In the genomic region with DNA sequence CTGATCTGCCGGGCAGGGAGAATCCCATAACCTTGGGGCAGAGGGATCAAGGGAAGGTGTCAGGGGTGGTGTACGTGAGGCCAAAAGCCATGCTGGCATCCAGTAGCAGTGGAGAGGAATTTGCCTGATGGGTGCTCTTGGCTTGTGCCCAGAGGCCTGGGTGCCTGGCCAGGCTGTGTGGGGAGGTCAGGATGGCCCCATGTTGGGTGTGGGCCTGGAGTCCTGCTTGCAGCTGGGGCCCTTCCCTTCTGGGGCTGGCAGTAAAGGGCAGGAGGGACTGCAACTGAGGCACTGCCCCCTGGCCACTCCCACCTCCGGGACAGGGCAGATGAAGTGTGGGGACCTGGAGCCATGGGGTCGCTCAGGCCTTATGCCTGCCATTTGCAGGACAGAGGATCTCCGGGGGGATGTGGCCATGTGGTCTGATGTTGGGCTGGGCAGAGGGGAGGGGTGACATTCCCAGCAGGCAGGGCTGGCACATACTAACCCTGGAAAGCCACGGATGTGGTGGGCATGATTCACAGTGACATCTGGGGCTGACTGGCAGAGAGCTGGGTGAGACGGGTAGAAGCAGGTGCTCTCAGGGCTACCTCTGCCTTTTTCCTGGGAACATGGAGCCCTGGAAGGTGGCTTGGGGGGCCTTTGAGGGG, we compare ENCODE assay signal across 8 cellular contexts. TPM values are rescaled to one million over a fixed set of nuclear protein-coding genes. Genes with fewer than 3 reads are reported as not detected.
A peak's percentile ranks its signal among the peaks of the same experiment; 100 is the strongest.
DNase-seq lines count a peak whose midpoint lies in the region; ATAC-seq, FAIRE-seq and TF ChIP-seq lines count a peak whose summit lies in the region.

No MANE protein-coding gene starts in this region.

- H3K9me3 ChIP-seq in PC-3 (ENCODE audit: low read length) = no peaks in the 10 kb centered on the region

- no TSS peak for BruUV-seq in PC-3 (replicated peaks; lab: Mats Ljungman, UMichigan)

- POLR2A ChIA-PET in PC-3 (lab: Charles Lee; ENCODE audit: unreplicated experiment) = interaction anchor here (0.6 kb wide), 1 partner anchor 36 kb away, joined by 6 read pairs; no protein-coding TSS in a partner anchor
- POLR2A ChIA-PET in activated naive CD8-positive, alpha-beta T cell treated with anti-CD3 and anti-CD28 coated beads, Interleukin-2, amount 10 ng/mL, durations not matched to agents 7 days and 5 days (lab: Charles Lee) = interaction anchor here (0.8 to 10.6 kb wide), 15 partner anchors 8 to 360 kb away, joined by 3 to 187 read pairs (median 5); partner anchors contain the start of genes HEXIM1, HEXIM2, MAP3K14 and NMT1

- peaks cover 56% of the 10 kb centered on the region for H3K4me1 Mint-ChIP-seq in activated naive CD8-positive, alpha-beta T cell treated with anti-CD3 and anti-CD28 coated beads, Interleukin-2, amount 10 ng/mL, durations not matched to agents 7 days and 5 days
- H3K4me1 Mint-ChIP-seq in natural killer cell = peaks cover 80 to 89% of the 10 kb centered on the region in 2 donors

- FAIRE-seq in D721Med (lab: Jason Lieb, UNC) = no peak

- CTCF ChIA-PET in PC-3 (lab: Charles Lee) = interaction anchor here (0.8 to 1.4 kb wide), 2 partner anchors 77 to 90 kb away, joined by 3 to 7 read pairs; partner anchors contain the start of genes ACBD4 and HEXIM1

- H3K27me3 Mint-ChIP-seq in activated naive CD8-positive, alpha-beta T cell treated with anti-CD3 and anti-CD28 coated beads, Interleukin-2, amount 10 ng/mL, durations not matched to agents 7 days and 5 days = no peaks in the 10 kb centered on the region
- no peaks in the 10 kb centered on the region for H3K27me3 Mint-ChIP-seq in natural killer cell (ENCODE audit: low read depth in 2 of 2)

- H3K4me1 ChIP-seq in PC-3 (ENCODE audit: insufficient read depth, low read length) = peaks cover 66% of the 10 kb centered on the region

- H3K27ac Mint-ChIP-seq in activated naive CD8-positive, alpha-beta T cell treated with anti-CD3 and anti-CD28 coated beads, Interleukin-2, amount 10 ng/mL, durations not matched to agents 7 days and 5 days = peak overlapping the region; percentile 99
- peak overlapping the region; percentile 99 for H3K27ac Mint-ChIP-seq in natural killer cell

- no peak for TF ChIP-seq CTCF in D721Med (IDR thresholded peaks at IDR 0.05; ENCODE audit: insufficient read depth, missing control alignments)
- no peak for TF ChIP-seq CTCF in PC-3 (conservative IDR thresholded peaks at IDR 0.05; ENCODE audit: low read depth, low read length)
- TF ChIP-seq CTCF in natural killer cell (IDR thresholded peaks at IDR 0.05) = no peak

- H3K36me3 ChIP-seq in PC-3 (ENCODE audit: low read depth, low read length) = no peaks in the 10 kb centered on the region

- H3K27me3 ChIP-seq in PC-3 (ENCODE audit: low read length) = no peaks in the 10 kb centered on the region

- H3K9me2 ChIP-seq in PC-3 (replicated peaks; ENCODE audit: low read length) = no peaks in the 10 kb centered on the region

- DNase-seq in D721Med (ENCODE audit: insufficient read length, low spot score) (peak; percentile 10), PC-3 (peak; percentile 91), natural killer cell (peak; percentile 47), NCI-H526 treated with DMSO at 0.1 percent for 48 hours (lab: John Stamatoyannopoulos, UW) (no peak), NOMO-1 treated with dmso at 0.1 percent for 144 hours (lab: John Stamatoyannopoulos, UW; ENCODE audit: unreplicated experiment) (no peak)
- peak; percentile 57 for DNase-seq in activated naive CD8-positive, alpha-beta T cell treated with anti-CD3 and anti-CD28 coated beads, Interleukin-2, amount 10 ng/mL, durations not matched to agents 7 days and 5 days

- no peaks in the 10 kb centered on the region for H4K20me1 ChIP-seq in PC-3 (ENCODE audit: low read length)

- peak overlapping the region; percentile 45 for H3K4me2 ChIP-seq in PC-3 (ENCODE audit: low read length)

- peak overlapping the region; percentile 5; the same call in 1 of the 2 replicates for H2AFZ ChIP-seq in PC-3 (ENCODE audit: low read length)

- peak overlapping the region; percentile 52 for H3K9ac ChIP-seq in PC-3 (ENCODE audit: low read length)

- H3K79me2 ChIP-seq in PC-3 (ENCODE audit: low read length) = 0 out of 2 replicates have a peak, but pooled peaks cover 6% of the 10 kb centered on the region

- no peaks in the 10 kb centered on the region for H3K9me3 Mint-ChIP-seq in activated naive CD8-positive, alpha-beta T cell treated with anti-CD3 and anti-CD28 coated beads, Interleukin-2, amount 10 ng/mL, durations not matched to agents 7 days and 5 days
- no peaks in the 10 kb centered on the region for H3K9me3 Mint-ChIP-seq in natural killer cell

- H3F3A ChIP-seq in PC-3 (ENCODE audit: low read length, unreplicated experiment) = no peaks in the 10 kb centered on the region

- peak overlapping the region; percentile 79 for H3K27ac ChIP-seq in PC-3 (ENCODE audit: low read length)

- H3K4me3 ChIP-seq in PC-3 (ENCODE audit: low read length) = no peak overlapping the region

- peak overlapping the region; percentile 100 for H3K4me3 Mint-ChIP-seq in activated naive CD8-positive, alpha-beta T cell treated with anti-CD3 and anti-CD28 coated beads, Interleukin-2, amount 10 ng/mL, durations not matched to agents 7 days and 5 days
- peak overlapping the region; percentile 98 for H3K4me3 Mint-ChIP-seq in natural killer cell

- peaks cover 30% of the 10 kb centered on the region for H3K36me3 Mint-ChIP-seq in activated naive CD8-positive, alpha-beta T cell treated with anti-CD3 and anti-CD28 coated beads, Interleukin-2, amount 10 ng/mL, durations not matched to agents 7 days and 5 days
- no peaks in the 10 kb centered on the region for H3K36me3 Mint-ChIP-seq in natural killer cell

- peak; percentile 86 for ATAC-seq in PC-3
- ATAC-seq in activated naive CD8-positive, alpha-beta T cell treated with anti-CD3 and anti-CD28 coated beads, Interleukin-2, amount 10 ng/mL, durations not matched to agents 7 days and 5 days (ENCODE audit: low read depth) = no peak
- ATAC-seq in natural killer cell = no peak
- no peak for ATAC-seq in GM19351 (IDR thresholded peaks at IDR 0.05; ENCODE audit: unreplicated experiment)
- no peak for ATAC-seq in HG02623 (IDR thresholded peaks at IDR 0.05; ENCODE audit: unreplicated experiment)

- intact Hi-C loops in PC-3 (cut with micrococcal nuclease) = no loop called here
- intact Hi-C loops in natural killer cell (cut with micrococcal nuclease) = loop anchor here (10.0 kb wide), 1 partner anchor 1860 kb away; no protein-coding TSS in a partner anchor

RNA-seq across cellular contexts. Expression of gene FMNL1, which starts 3.5 kb away (rescaled TPM):
- 8.2 and 14.2 TPM in 2 replicates for total RNA-seq in PC-3 (2014; rRNA removed)
- 100 to 1,000 TPM; 408 to 411 TPM for total RNA-seq in activated naive CD8-positive, alpha-beta T cell treated with anti-CD3 and anti-CD28 coated beads, Interleukin-2, amount 10 ng/mL, durations not matched to agents 7 days and 5 days
- 100 to 1,000 TPM; 741 to 836 (median 752) TPM for total RNA-seq in natural killer cell

RNA-seq across cellular contexts. Expression of gene SPATA32, which starts 36.7 kb away (rescaled TPM):
- total RNA-seq in PC-3 (2014; rRNA removed) = not detected in 2 replicates
- under 1 TPM; 0.53 to 0.65 TPM for total RNA-seq in activated naive CD8-positive, alpha-beta T cell treated with anti-CD3 and anti-CD28 coated beads, Interleukin-2, amount 10 ng/mL, durations not matched to agents 7 days and 5 days
- under 1 TPM in 1 of 3 donors, not detected in 2; 0.43 TPM for total RNA-seq in natural killer cell

Comparison
In these comparisons a context has a peak if more than half of its experiments do, and no peak if none do; other contexts are left out.
1. DNase-seq: peak in D721Med (single experiment), PC-3 (single experiment), activated naive CD8-positive, alpha-beta T cell treated with anti-CD3 and anti-CD28 coated beads, Interleukin-2, amount 10 ng/mL, durations not matched to agents 7 days and 5 days (single experiment) and natural killer cell (single experiment); none in NCI-H526 treated with DMSO at 0.1 percent for 48 hours (single experiment) and NOMO-1 treated with dmso at 0.1 percent for 144 hours (single experiment).
2. RNA of gene FMNL1, which starts 3.5 kb away (total RNA-seq): 741 to 836 TPM in natural killer cell and 408 to 411 TPM in activated naive CD8-positive, alpha-beta T cell treated with anti-CD3 and anti-CD28 coated beads, Interleukin-2, amount 10 ng/mL, durations not matched to agents 7 days and 5 days; 8.2 to 14.2 TPM in PC-3; every median in the first group is over 10 times any median in the second.